8 cellular contexts compared by ENCODE assay signal in the genomic region with DNA sequence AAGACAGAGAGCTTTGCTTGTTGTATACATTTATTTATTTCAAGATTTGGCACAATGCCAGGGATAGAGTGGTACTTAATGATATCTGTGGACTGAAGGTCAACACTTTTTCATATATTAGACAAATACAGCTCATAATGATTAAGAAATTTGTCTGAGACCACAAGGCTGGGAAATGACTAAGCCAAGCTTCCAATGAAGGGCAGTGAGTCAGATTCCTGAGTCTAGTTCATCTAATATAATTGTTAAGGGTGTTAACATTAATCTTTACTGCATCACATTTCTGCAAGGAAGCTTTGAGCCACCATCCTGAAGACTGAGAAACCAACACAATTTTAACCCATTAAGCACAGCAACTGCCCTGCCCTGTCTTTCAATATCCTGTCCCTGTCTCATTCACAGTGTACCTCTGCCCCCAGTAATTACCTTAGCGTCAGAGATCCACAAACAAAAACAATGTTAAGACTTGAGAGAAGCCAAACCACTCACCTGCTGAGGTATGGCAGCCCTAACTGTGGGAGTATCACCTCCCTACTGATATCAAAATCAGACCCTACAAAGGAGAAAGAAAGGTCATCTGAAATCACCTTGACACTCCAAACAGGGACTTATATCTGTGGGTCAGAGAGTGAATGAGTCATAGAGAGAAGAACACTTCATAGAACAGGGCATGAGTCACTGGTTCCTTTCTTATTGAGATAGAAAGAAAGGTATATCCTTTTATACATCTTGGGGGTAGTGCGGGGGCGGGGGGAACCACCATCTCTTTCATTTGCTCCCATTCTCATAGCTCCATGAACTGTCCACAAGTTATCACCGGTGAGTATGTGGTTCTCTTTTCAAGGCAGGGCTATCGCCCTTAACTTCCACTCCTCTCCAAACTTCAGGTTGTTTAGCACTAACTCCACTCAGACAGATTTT.
DNase-seq lines count a peak whose midpoint lies in the region; ATAC-seq, FAIRE-seq and TF ChIP-seq lines count a peak whose summit lies in the region.

No MANE protein-coding gene starts in this region.

- H3K4me1 ChIP-seq in keratinocyte (ENCODE audit: control insufficient read depth, extremely low read depth, insufficient read depth, low read length) (peaks cover 15% of the 10 kb centered on the region), upper lobe of right lung (peaks cover 16% of the 10 kb centered on the region)

- no peaks in the 10 kb centered on the region for H3K79me2 ChIP-seq in keratinocyte (ENCODE audit: control insufficient read depth, insufficient read depth, low read length)

- H3K36me3 Mint-ChIP-seq in activated CD4-positive, alpha-beta memory T cell treated with anti-CD3 and anti-CD28 coated beads for 36 hours = no peaks in the 10 kb centered on the region

- H3K4me2 ChIP-seq in keratinocyte (ENCODE audit: control insufficient read depth, extremely low read depth, insufficient read depth, low read depth, low read length) = peak overlapping the region; percentile 82

- DNase-seq in AG10803 (ENCODE audit: low read depth) (peak; percentile 92), keratinocyte (ENCODE audit: low read depth, low spot score) (peak; percentile 88), upper lobe of right lung (no peak), SKM-1 (lab: John Stamatoyannopoulos, UW; ENCODE audit: unreplicated experiment) (no peak)
- DNase-seq in activated CD4-positive, alpha-beta memory T cell treated with anti-CD3 and anti-CD28 coated beads for 36 hours = peak; percentile 78
- no peak for DNase-seq in activated effector memory CD4-positive, alpha-beta T cell treated with Interleukin-2 at 50 U/mL for 16 hours

- no peaks in the 10 kb centered on the region for H3K36me3 ChIP-seq in keratinocyte (ENCODE audit: control insufficient read depth in 2 of 2, extremely low read depth in 1 of 2, insufficient read depth in 2 of 2, low read length in 2 of 2)
- H3K36me3 ChIP-seq in upper lobe of right lung = no peaks in the 10 kb centered on the region

- peak overlapping the region; percentile 45 for H3K9ac ChIP-seq in keratinocyte (ENCODE audit: control insufficient read depth, extremely low read depth, insufficient read depth, low read length)

- CTCF ChIA-PET in activated CD4-positive, alpha-beta memory T cell treated with anti-CD3 and anti-CD28 coated beads for 36 hours (lab: Charles Lee) = no interaction called here

- H3K27me3 Mint-ChIP-seq in activated CD4-positive, alpha-beta memory T cell treated with anti-CD3 and anti-CD28 coated beads for 36 hours = peaks cover 7% of the 10 kb centered on the region

- FAIRE-seq in keratinocyte (lab: Jason Lieb, UNC) = peak; percentile 79

- POLR2A ChIA-PET in activated CD4-positive, alpha-beta memory T cell treated with anti-CD3 and anti-CD28 coated beads for 36 hours (lab: Charles Lee) = no interaction called here

- H3K27me3 ChIP-seq in keratinocyte (ENCODE audit: control insufficient read depth, extremely low read depth, insufficient read depth, low read length) = no peaks in the 10 kb centered on the region
- H3K27me3 ChIP-seq in upper lobe of right lung = no peaks in the 10 kb centered on the region

- H3K27ac Mint-ChIP-seq in activated CD4-positive, alpha-beta memory T cell treated with anti-CD3 and anti-CD28 coated beads for 36 hours = peak overlapping the region; percentile 86

- intact Hi-C loops in activated CD4-positive, alpha-beta memory T cell treated with anti-CD3 and anti-CD28 coated beads for 36 hours (cut with micrococcal nuclease) = loop anchor here (1.0 to 5.0 kb wide), 4 partner anchors 29 to 509 kb away; partner anchors contain the start of gene SLC25A26
- intact Hi-C loops in upper lobe of right lung (cut with DNase I) = no loop called here

- dilution Hi-C loops in keratinocyte (cut with MboI; ENCODE audit: extremely low pct_ligation_motif_present, low sequenced_read_pairs) = no loop called here

- H3K4me3 Mint-ChIP-seq in activated CD4-positive, alpha-beta memory T cell treated with anti-CD3 and anti-CD28 coated beads for 36 hours = no peak overlapping the region

- no peak overlapping the region for H3K4me3 ChIP-seq in AG10803 (ENCODE audit: low read length)
- peak overlapping the region in 2 of 3 experiments; percentile 48 for H3K4me3 ChIP-seq in keratinocyte (ENCODE audit: control insufficient read depth in 2 of 3, extremely low read depth in 1 of 3, insufficient read depth in 2 of 3, low read depth in 1 of 3, low read length in 3 of 3)
- no peak overlapping the region for H3K4me3 ChIP-seq in upper lobe of right lung

- ATAC-seq in GM19328 (IDR thresholded peaks at IDR 0.05; ENCODE audit: unreplicated experiment) (peak; percentile 88), HG03139 (IDR thresholded peaks at IDR 0.05; ENCODE audit: unreplicated experiment) (peak; percentile 92), upper lobe of right lung (peak; percentile 62)

- H3K4me1 Mint-ChIP-seq in activated CD4-positive, alpha-beta memory T cell treated with anti-CD3 and anti-CD28 coated beads for 36 hours (ENCODE audit: low read depth) = peaks cover 10% of the 10 kb centered on the region

- H2AFZ ChIP-seq in keratinocyte (ENCODE audit: control insufficient read depth, low read length) = no peak overlapping the region

- H4K20me1 ChIP-seq in keratinocyte (ENCODE audit: control insufficient read depth, extremely low read depth, insufficient read depth, low read length) = no peaks in the 10 kb centered on the region

- no peak for TF ChIP-seq CTCF in AG10803 (conservative IDR thresholded peaks at IDR 0.05; ENCODE audit: low read length)
- no peak for TF ChIP-seq CTCF in keratinocyte (optimal IDR thresholded peaks at IDR 0.05 in 1 of 3, IDR thresholded peaks at IDR 0.05 in 1 of 3, conservative IDR thresholded peaks at IDR 0.05 in 1 of 3; ENCODE audit: extremely low read depth in 1 of 3, insufficient read depth in 2 of 3, low read length in 3 of 3)
- no peak for TF ChIP-seq CTCF in upper lobe of right lung (IDR thresholded peaks at IDR 0.05)

- peak overlapping the region; percentile 81 for H3K27ac ChIP-seq in keratinocyte (ENCODE audit: control insufficient read depth, insufficient read depth, low read length)
- no peak overlapping the region for H3K27ac ChIP-seq in upper lobe of right lung

- H3K9me3 ChIP-seq in keratinocyte (ENCODE audit: control insufficient read depth, low read depth, low read length) (no peaks in the 10 kb centered on the region), upper lobe of right lung (no peaks in the 10 kb centered on the region)

- H3K9me1 ChIP-seq in keratinocyte (ENCODE audit: control insufficient read depth, extremely low read depth, insufficient read depth, low read length) = peaks cover 3% of the 10 kb centered on the region

- no peaks in the 10 kb centered on the region for H3K9me3 Mint-ChIP-seq in activated CD4-positive, alpha-beta memory T cell treated with anti-CD3 and anti-CD28 coated beads for 36 hours

Comparison
In these comparisons a context has a peak if more than half of its experiments do, and no peak if none do; other contexts are left out.
1. DNase-seq: peak in AG10803 (single experiment), activated CD4-positive, alpha-beta memory T cell treated with anti-CD3 and anti-CD28 coated beads for 36 hours (single experiment) and keratinocyte (single experiment); none in upper lobe of right lung (single experiment), activated effector memory CD4-positive, alpha-beta T cell treated with Interleukin-2 at 50 U/mL for 16 hours (single experiment) and SKM-1 (single experiment).
2. H3K4me3 ChIP-seq: peak in keratinocyte (2 of 3); none in AG10803 (single experiment) and upper lobe of right lung (single experiment).
3. Peak in every context shown above with its lines, with median percentiles within 50 percentile points of each other: ATAC-seq.